ENCODE assay signal across 9 cellular contexts in the genomic region with DNA sequence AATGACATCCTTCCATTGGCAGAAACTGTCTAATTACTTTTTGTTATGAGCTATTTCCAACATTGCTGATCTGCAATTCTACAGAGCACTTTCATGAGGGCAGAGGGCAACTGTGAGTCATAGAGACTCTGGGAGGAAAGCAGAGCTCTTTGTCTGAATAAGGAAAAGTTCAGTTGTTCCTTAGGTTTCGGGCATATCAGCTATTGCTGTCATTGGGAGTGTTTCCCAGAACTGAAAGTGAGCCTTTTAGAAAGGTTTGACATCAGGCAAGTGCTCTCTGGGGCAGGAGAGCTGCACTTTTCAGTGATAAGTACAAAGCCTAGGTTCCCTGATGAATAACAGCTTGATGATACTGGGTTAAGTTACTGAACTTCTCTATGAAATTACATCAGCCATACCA.
DNase-seq lines count a peak whose midpoint lies in the region; ATAC-seq, FAIRE-seq and TF ChIP-seq lines count a peak whose summit lies in the region.
"Had no signal": no experiment of that assay in that cellular context is flagged by ENCODE, and none has a peak within 500 bp of the region (broad histone marks: within the 10 kb centered on the region; RNA-seq: fewer than 3 reads in every experiment).

No MANE protein-coding gene starts in this region.

- peak overlapping the region; percentile 61 for H3K4me2 ChIP-seq in astrocyte (ENCODE audit: low read length)

- TF ChIP-seq CTCF in astrocyte (IDR thresholded peaks at IDR 0.05; ENCODE audit: insufficient read depth, low read depth, low read length) (no peak), left ventricle myocardium inferior (IDR thresholded peaks at IDR 0.05; ENCODE audit: borderline replicate concordance) (no peak), retinal pigment epithelial cell (conservative IDR thresholded peaks at IDR 0.05; ENCODE audit: low read depth, low read length) (no peak)

- H3K36me3 Mint-ChIP-seq in astrocyte (ENCODE audit: low read depth, unreplicated experiment): no peaks in the 10 kb centered on the region
- H3K36me3 Mint-ChIP-seq in activated CD8-positive, alpha-beta T cell treated with anti-CD3 and anti-CD28 coated beads, Interleukin-2, amount 10 ng/mL, durations not matched to agents 7 days and 5 days (ENCODE audit: low read depth): no peaks in the 10 kb centered on the region

- peak overlapping the region; percentile 51 for H3K9ac ChIP-seq in astrocyte (ENCODE audit: low read length)

- H4K20me1 ChIP-seq in astrocyte (ENCODE audit: insufficient read depth, low read length): no peaks in the 10 kb centered on the region

- peak overlapping the region; percentile 94 for H3K27ac Mint-ChIP-seq in astrocyte (ENCODE audit: unreplicated experiment)
- no peak overlapping the region for H3K27ac Mint-ChIP-seq in activated CD8-positive, alpha-beta T cell treated with anti-CD3 and anti-CD28 coated beads, Interleukin-2, amount 10 ng/mL, durations not matched to agents 7 days and 5 days

- intact Hi-C loops in left ventricle myocardium inferior (cut with micrococcal nuclease): no loop called here

- H3K4me1 Mint-ChIP-seq in astrocyte (ENCODE audit: low read depth, unreplicated experiment): peaks cover 39% of the 10 kb centered on the region
- H3K4me1 Mint-ChIP-seq in activated CD8-positive, alpha-beta T cell treated with anti-CD3 and anti-CD28 coated beads, Interleukin-2, amount 10 ng/mL, durations not matched to agents 7 days and 5 days (ENCODE audit: low read depth): peaks cover 3% of the 10 kb centered on the region

- no peaks in the 10 kb centered on the region for H3K27me3 ChIP-seq in astrocyte (ENCODE audit: insufficient read depth, low read length)
- H3K27me3 ChIP-seq in left ventricle myocardium inferior (ENCODE audit: low read depth): no peaks in the 10 kb centered on the region

- H2AFZ ChIP-seq in astrocyte (ENCODE audit: low read depth, low read length): peak overlapping the region; percentile 26

- H3K79me2 ChIP-seq in astrocyte (ENCODE audit: insufficient read depth, low read length): no peaks in the 10 kb centered on the region

- FAIRE-seq in astrocyte (lab: Jason Lieb, UNC): peak; percentile 29

- no peaks in the 10 kb centered on the region for H3K27me3 Mint-ChIP-seq in astrocyte (ENCODE audit: low read depth, unreplicated experiment)
- H3K27me3 Mint-ChIP-seq in activated CD8-positive, alpha-beta T cell treated with anti-CD3 and anti-CD28 coated beads, Interleukin-2, amount 10 ng/mL, durations not matched to agents 7 days and 5 days (ENCODE audit: low read depth): no peaks in the 10 kb centered on the region

- no peak for ATAC-seq in activated CD8-positive, alpha-beta T cell treated with anti-CD3 and anti-CD28 coated beads, Interleukin-2, amount 10 ng/mL, durations not matched to agents 7 days and 5 days
- ATAC-seq: activated CD4-positive, CD25-positive, alpha-beta regulatory T cell treated with anti-CD3 and anti-CD28 coated beads, Interleukin-2, amount 50 U/mL, for 24 hours had no signal

- H3K4me3 Mint-ChIP-seq in astrocyte (ENCODE audit: unreplicated experiment): no peak overlapping the region
- no peak overlapping the region for H3K4me3 Mint-ChIP-seq in activated CD8-positive, alpha-beta T cell treated with anti-CD3 and anti-CD28 coated beads, Interleukin-2, amount 10 ng/mL, durations not matched to agents 7 days and 5 days

- H3K36me3 ChIP-seq in astrocyte (ENCODE audit: insufficient read depth, low read length) (no peaks in the 10 kb centered on the region), left ventricle myocardium inferior (no peaks in the 10 kb centered on the region)

- H3K4me3 ChIP-seq in astrocyte (ENCODE audit: insufficient read depth, low read depth, low read length): no peak overlapping the region
- H3K4me3 ChIP-seq in left ventricle myocardium inferior: no peak overlapping the region
- H3K4me3 ChIP-seq in retinal pigment epithelial cell (ENCODE audit: low read length): no peak overlapping the region

- POLR2A ChIA-PET in activated CD8-positive, alpha-beta T cell treated with anti-CD3 and anti-CD28 coated beads, Interleukin-2, amount 10 ng/mL, durations not matched to agents 7 days and 5 days (lab: Charles Lee): no interaction called here

- DNase-seq in EL (peak; percentile 87), astrocyte (ENCODE audit: low read depth) (peak; percentile 91), left ventricle myocardium inferior (no peak), retinal pigment epithelial cell (ENCODE audit: low read depth) (peak; percentile 77), activated gamma-delta T cell treated with Interleukin-2 at 50 U/mL for 16 hours (no peak), hippocampal formation (lab: John Stamatoyannopoulos, UW) (no peak), SIG-M5 (lab: John Stamatoyannopoulos, UW) (no peak)
- no peak for DNase-seq in activated CD8-positive, alpha-beta T cell treated with anti-CD3 and anti-CD28 coated beads, Interleukin-2, amount 10 ng/mL, durations not matched to agents 7 days and 5 days

- H3K4me1 ChIP-seq in astrocyte (ENCODE audit: insufficient read depth, low read length): peaks cover 41% of the 10 kb centered on the region
- peaks cover 26% of the 10 kb centered on the region for H3K4me1 ChIP-seq in left ventricle myocardium inferior

- H3K27ac ChIP-seq in astrocyte (ENCODE audit: low read depth, low read length) (peak overlapping the region; percentile 84), left ventricle myocardium inferior (replicated peaks) (peak overlapping the region; percentile 78)

- H3K9me3 ChIP-seq in astrocyte (ENCODE audit: insufficient read depth, low read depth, low read length) (no peaks in the 10 kb centered on the region), left ventricle myocardium inferior (replicated peaks) (no peaks in the 10 kb centered on the region)

- peaks cover 3% of the 10 kb centered on the region for H3K9me3 Mint-ChIP-seq in astrocyte (ENCODE audit: unreplicated experiment)
- H3K9me3 Mint-ChIP-seq in activated CD8-positive, alpha-beta T cell treated with anti-CD3 and anti-CD28 coated beads, Interleukin-2, amount 10 ng/mL, durations not matched to agents 7 days and 5 days (ENCODE audit: insufficient read depth): no peaks in the 10 kb centered on the region

- CTCF ChIA-PET in activated CD8-positive, alpha-beta T cell treated with anti-CD3 and anti-CD28 coated beads, Interleukin-2, amount 10 ng/mL, durations not matched to agents 7 days and 5 days (lab: Charles Lee): no interaction called here

Comparison
In these comparisons a context has a peak if more than half of its experiments do, and no peak if none do; other contexts are left out.
1. DNase-seq: peak in EL (single experiment), astrocyte (single experiment) and retinal pigment epithelial cell (single experiment); none in left ventricle myocardium inferior (single experiment), activated gamma-delta T cell treated with Interleukin-2 at 50 U/mL for 16 hours (single experiment), activated CD8-positive, alpha-beta T cell treated with anti-CD3 and anti-CD28 coated beads, Interleukin-2, amount 10 ng/mL, durations not matched to agents 7 days and 5 days (single experiment), hippocampal formation (0 of 2) and SIG-M5 (single experiment).